In the genomic region with DNA sequence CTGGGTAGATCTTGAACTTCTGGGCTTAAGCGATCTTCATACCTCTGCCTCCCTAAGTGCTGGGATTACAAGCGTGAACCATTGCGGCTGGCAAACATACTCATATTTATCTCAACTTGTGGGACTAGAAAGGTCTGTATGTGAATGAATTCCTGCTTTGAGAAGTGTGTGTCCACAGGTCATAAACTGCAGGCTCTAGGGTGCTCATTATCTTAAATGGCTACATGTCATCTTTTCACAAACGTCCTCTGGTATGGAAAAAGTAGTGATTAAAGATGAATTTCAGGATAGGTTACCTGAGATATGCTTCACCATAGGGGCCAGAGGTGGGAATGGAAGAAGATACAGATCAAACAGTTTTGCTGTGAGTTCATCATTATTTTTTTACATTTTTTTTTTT, we compare ENCODE assay signal across 11 cellular contexts. TPM values are rescaled to one million over a fixed set of nuclear protein-coding genes. Genes with fewer than 3 reads are reported as not detected.
"Had no signal": no experiment of that assay in that cellular context is flagged by ENCODE, and none has a peak within 500 bp of the region (broad histone marks: within the 10 kb centered on the region; RNA-seq: fewer than 3 reads in every experiment).

No MANE protein-coding gene starts in this region.

- H3K9ac ChIP-seq: GM23248 had no signal

- H3K27ac ChIP-seq: GM23248 had no signal

- FAIRE-seq: H1, H54 had no signal

- H3K36me3 ChIP-seq: HAP-1 had no signal

- H3K4me3 ChIP-seq: GM23248, HAP-1 had no signal

- DNase-seq: GM23248, GOT3, H7, H9, HCEC 1CT, HFFc6 had no signal

- H3K9me3 ChIP-seq: HAP-1 had no signal

- ATAC-seq: HCT116 had no signal

- H2AFZ ChIP-seq: GM23248, GM23338 had no signal

- H3K4me1 ChIP-seq: HAP-1 had no signal

RNA-seq across cellular contexts. Expression of a gene that starts 52.2 kb away (rescaled TPM):
- total RNA-seq: GM23248 had no signal
